ENCODE assay signal across 8 cellular contexts in genomic region chr7:98106647-98107312, GRCh38. TPM values are rescaled to one million over a fixed set of nuclear protein-coding genes. Genes with fewer than 3 reads are reported as not detected.
DNase-seq lines count a peak whose midpoint lies in the region; ATAC-seq and TF ChIP-seq lines count a peak whose summit lies in the region.

TSS of gene LMTK2 (plus strand) at chr7:98106862. CDS start at chr7:98107178, 316 bp downstream.

- peaks cover 5% of the 10 kb centered on the region for H3K36me3 Mint-ChIP-seq in activated T-cell treated with anti-CD3 and anti-CD28 coated beads, Interleukin-2, amount 50 U/mL, for 24 hours (ENCODE audit: low read depth)

- peaks cover 2% of the 10 kb centered on the region for H3K9me3 Mint-ChIP-seq in activated T-cell treated with anti-CD3 and anti-CD28 coated beads, Interleukin-2, amount 50 U/mL, for 24 hours

- WGBS in esophagus, 2 donors = 0 to 1% methylated on average over 58 to 75 of the region's 75 CpGs

- H3K4me1 ChIP-seq in esophagus (ENCODE audit: control insufficient read depth in 2 of 2, insufficient read depth in 2 of 2, low read length in 1 of 2) = no peaks in the 10 kb centered on the region
- H3K4me1 ChIP-seq in muscle layer of duodenum (ENCODE audit: control insufficient read depth in 1 of 2, insufficient read depth in 2 of 2, low read length in 2 of 2) = peaks cover 8 to 11% of the 10 kb centered on the region in 2 donors

- H3K36me3 ChIP-seq in esophagus (ENCODE audit: control insufficient read depth in 2 of 2, insufficient read depth in 2 of 2, low read length in 1 of 2) = no peaks in the 10 kb centered on the region
- no peaks in the 10 kb centered on the region for H3K36me3 ChIP-seq in muscle layer of duodenum (ENCODE audit: control insufficient read depth in 1 of 2, insufficient read depth in 2 of 2, low read length in 2 of 2)

- peak within 1 kb of the TSS; percentile 100 for H3K4me3 Mint-ChIP-seq in activated T-cell treated with anti-CD3 and anti-CD28 coated beads, Interleukin-2, amount 50 U/mL, for 24 hours

- ATAC-seq in GM21576 (IDR thresholded peaks at IDR 0.05; ENCODE audit: unreplicated experiment) = peak; percentile 99

- H3K27ac ChIP-seq in esophagus (ENCODE audit: low read depth in 2 of 2, low read length in 1 of 2) (peak within 1 kb of the TSS; percentile 80 to 92), muscle layer of duodenum (ENCODE audit: low read length) (peak within 1 kb of the TSS; percentile 49)

- H3K9me3 ChIP-seq in esophagus (ENCODE audit: control insufficient read depth in 2 of 2, insufficient read depth in 1 of 2, low read depth in 1 of 2, low read length in 1 of 2) (no peaks in the 10 kb centered on the region), muscle layer of duodenum (ENCODE audit: control insufficient read depth in 1 of 2, low read length in 2 of 2) (peaks cover 0 to 6% of the 10 kb centered on the region in 2 donors)

- H3K27ac Mint-ChIP-seq in activated T-cell treated with anti-CD3 and anti-CD28 coated beads, Interleukin-2, amount 50 U/mL, for 24 hours = peak within 1 kb of the TSS; percentile 99

- H3K4me3 ChIP-seq in Jurkat, Clone E6-1 (ENCODE audit: low read length) = peak within 1 kb of the TSS; percentile 67
- H3K4me3 ChIP-seq in esophagus (ENCODE audit: low read depth in 1 of 2, low read length in 2 of 2) (peak within 1 kb of the TSS; percentile 93 to 98), muscle layer of duodenum (ENCODE audit: low read depth in 1 of 2, low read length in 2 of 2) (peak within 1 kb of the TSS; percentile 90 to 97)

- peaks cover 44% of the 10 kb centered on the region for H3K4me1 Mint-ChIP-seq in activated T-cell treated with anti-CD3 and anti-CD28 coated beads, Interleukin-2, amount 50 U/mL, for 24 hours (ENCODE audit: low read depth)

- DNase-seq in DMS53 treated with DMSO at 0.1 percent for 48 hours (lab: John Stamatoyannopoulos, UW; ENCODE audit: unreplicated experiment) = peak; percentile 89
- peak; percentile 77 for DNase-seq in Jurkat, Clone E6-1 (ENCODE audit: low read depth, low spot score)
- DNase-seq in activated T-cell treated with anti-CD3 and anti-CD28 coated beads, Interleukin-2, amount 50 U/mL, for 24 hours = peak; percentile 100
- peak; percentile 92 for DNase-seq in stimulated activated CD8-positive, alpha-beta memory T cell treated with anti-CD3 and anti-CD28 coated beads, Interleukin-7, amount 100 ng/mL, for 4 hours (ENCODE audit: low read depth in 2 of 2)

- H3K27me3 ChIP-seq in esophagus (ENCODE audit: control insufficient read depth in 1 of 2, insufficient read depth in 2 of 2, low read length in 2 of 2) (no peaks in the 10 kb centered on the region), muscle layer of duodenum (ENCODE audit: low read depth, low read length) (no peaks in the 10 kb centered on the region)

- H3K27me3 Mint-ChIP-seq in activated T-cell treated with anti-CD3 and anti-CD28 coated beads, Interleukin-2, amount 50 U/mL, for 24 hours = peaks cover 11% of the 10 kb centered on the region

TF ChIP-seq in PFSK-1, 5 proteins besides CTCF, POLR2A, EP300 and RAD21:
- peak; percentile 70; the same call in 1 of the 2 replicates for TF ChIP-seq TAF1 (IDR thresholded peaks at IDR 0.05; ENCODE audit: borderline replicate concordance, insufficient read depth, low read length)
- TF ChIP-seq POLR2AphosphoS5 (IDR thresholded peaks at IDR 0.05; ENCODE audit: low read depth, low read length) = peak; percentile 87
- TF ChIP-seq, protein P1, sequence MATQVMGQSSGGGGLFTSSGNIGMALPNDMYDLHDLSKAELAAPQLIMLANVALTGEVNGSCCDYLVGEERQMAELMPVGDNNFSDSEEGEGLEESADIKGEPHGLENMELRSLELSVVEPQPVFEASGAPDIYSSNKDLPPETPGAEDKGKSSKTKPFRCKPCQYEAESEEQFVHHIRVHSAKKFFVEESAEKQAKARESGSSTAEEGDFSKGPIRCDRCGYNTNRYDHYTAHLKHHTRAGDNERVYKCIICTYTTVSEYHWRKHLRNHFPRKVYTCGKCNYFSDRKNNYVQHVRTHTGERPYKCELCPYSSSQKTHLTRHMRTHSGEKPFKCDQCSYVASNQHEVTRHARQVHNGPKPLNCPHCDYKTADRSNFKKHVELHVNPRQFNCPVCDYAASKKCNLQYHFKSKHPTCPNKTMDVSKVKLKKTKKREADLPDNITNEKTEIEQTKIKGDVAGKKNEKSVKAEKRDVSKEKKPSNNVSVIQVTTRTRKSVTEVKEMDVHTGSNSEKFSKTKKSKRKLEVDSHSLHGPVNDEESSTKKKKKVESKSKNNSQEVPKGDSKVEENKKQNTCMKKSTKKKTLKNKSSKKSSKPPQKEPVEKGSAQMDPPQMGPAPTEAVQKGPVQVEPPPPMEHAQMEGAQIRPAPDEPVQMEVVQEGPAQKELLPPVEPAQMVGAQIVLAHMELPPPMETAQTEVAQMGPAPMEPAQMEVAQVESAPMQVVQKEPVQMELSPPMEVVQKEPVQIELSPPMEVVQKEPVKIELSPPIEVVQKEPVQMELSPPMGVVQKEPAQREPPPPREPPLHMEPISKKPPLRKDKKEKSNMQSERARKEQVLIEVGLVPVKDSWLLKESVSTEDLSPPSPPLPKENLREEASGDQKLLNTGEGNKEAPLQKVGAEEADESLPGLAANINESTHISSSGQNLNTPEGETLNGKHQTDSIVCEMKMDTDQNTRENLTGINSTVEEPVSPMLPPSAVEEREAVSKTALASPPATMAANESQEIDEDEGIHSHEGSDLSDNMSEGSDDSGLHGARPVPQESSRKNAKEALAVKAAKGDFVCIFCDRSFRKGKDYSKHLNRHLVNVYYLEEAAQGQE (IDR thresholded peaks at IDR 0.05; ENCODE audit: insufficient read depth in 1 of 2, low read depth in 2 of 2, low read length in 2 of 2) = peak in 1 of 2 experiments; percentile 32; a peak in 1 of 4 replicates
- peak; percentile 92 for TF ChIP-seq FOXP2 (optimal IDR thresholded peaks at IDR 0.05; ENCODE audit: borderline replicate concordance, extremely low read depth, extremely low read length, insufficient read depth)
- no peak for TF ChIP-seq SIN3A (IDR thresholded peaks at IDR 0.05; ENCODE audit: borderline replicate concordance, insufficient read depth, low read length)

RNA-seq across cellular contexts. Expression of gene LMTK2, which starts in this region (rescaled TPM):
- polyA plus RNA-seq in Jurkat, Clone E6-1 (2012; ENCODE audit: insufficient read depth, insufficient read length) = 3.7 TPM
- 6.0 TPM for polyA plus RNA-seq in PFSK-1 (2012; ENCODE audit: insufficient read length, low read depth)
- polyA plus RNA-seq in esophagus = 1 to 10 TPM; 7.0 to 9.2 TPM

Comparison
In these comparisons a context has a peak if more than half of its experiments do, and no peak if none do; other contexts are left out.
1. Peak in every context shown above with its lines: DNase-seq, ATAC-seq, H3K4me3 ChIP-seq and H3K27ac ChIP-seq.